ENCODE assay signal across 16 cellular contexts in the genomic region with DNA sequence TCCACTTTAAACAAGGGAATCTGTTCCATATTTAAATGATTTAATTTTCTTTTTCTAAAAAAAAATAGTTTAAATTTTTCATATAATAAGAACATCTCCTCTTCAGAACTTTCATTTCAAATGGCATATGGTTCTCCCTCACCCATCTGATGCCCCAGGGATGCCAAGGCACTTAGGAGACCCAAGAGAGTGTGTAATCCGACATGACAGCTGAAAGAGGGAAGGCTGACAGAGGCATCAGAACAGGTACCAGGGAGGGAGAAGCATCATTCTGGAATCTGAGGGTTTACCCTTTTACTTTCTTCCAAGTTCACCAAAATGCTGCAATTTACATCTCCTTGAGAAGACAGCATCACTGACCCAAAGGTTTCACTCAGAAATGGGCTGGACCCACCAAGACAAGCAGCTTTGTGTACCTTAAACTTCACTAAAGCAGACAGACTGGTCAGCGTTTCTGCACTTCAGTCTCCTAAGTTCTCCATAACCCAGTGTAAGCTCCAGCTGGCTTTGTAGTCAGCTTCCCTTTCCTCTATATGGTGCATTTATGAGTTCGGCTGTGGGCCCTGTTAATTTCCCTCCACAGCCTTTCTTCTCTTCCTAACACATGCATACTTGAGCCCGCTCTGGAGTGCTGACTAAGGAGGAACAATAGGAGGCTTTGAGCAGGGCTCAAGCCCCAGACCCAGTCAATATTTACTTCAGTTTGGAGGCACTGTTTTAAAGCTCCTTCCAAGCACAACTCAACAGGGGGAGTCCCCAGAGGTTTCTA. TPM values are rescaled to one million over a fixed set of nuclear protein-coding genes. Genes with fewer than 3 reads are reported as not detected.
DNase-seq lines count a peak whose midpoint lies in the region; ATAC-seq and TF ChIP-seq lines count a peak whose summit lies in the region.
"Had no signal": no experiment of that assay in that cellular context is flagged by ENCODE, and none has a peak within 500 bp of the region (broad histone marks: within the 10 kb centered on the region; RNA-seq: fewer than 3 reads in every experiment).

No MANE protein-coding gene starts in this region.

- H3K27ac ChIP-seq in left lung (no peak overlapping the region), PC-9 (no peak overlapping the region), psoas muscle (no peak overlapping the region)
- no peak overlapping the region for H3K27ac ChIP-seq in CD8-positive, alpha-beta memory T cell (ENCODE audit: low read depth, low read length)
- H3K27ac ChIP-seq: RWPE1, thoracic aorta had no signal

- H3K9me2 ChIP-seq in PC-9 (ENCODE audit: insufficient read depth) = no peaks in the 10 kb centered on the region

- ATAC-seq in left lung (peak; percentile 83), psoas muscle (no peak)
- ATAC-seq: left lobe of liver had no signal

- H2AFZ ChIP-seq in PC-9 = no peak overlapping the region

- H3K79me2 ChIP-seq in PC-9 (ENCODE audit: low read depth) = peaks cover 100% of the 10 kb centered on the region

- no peaks in the 10 kb centered on the region for H3K9me3 Mint-ChIP-seq in CD8-positive, alpha-beta memory T cell
- H3K9me3 Mint-ChIP-seq: activated CD4-positive, alpha-beta memory T cell treated with anti-CD3 and anti-CD28 coated beads, Interleukin-2, amount 10 ng/mL, durations not matched to agents 7 days and 5 days; CD4-positive, CD25-positive, alpha-beta regulatory T cell; IgD-negative memory B cell had no signal

- H3K9me3 ChIP-seq in left lung = no peaks in the 10 kb centered on the region
- no peaks in the 10 kb centered on the region for H3K9me3 ChIP-seq in CD8-positive, alpha-beta memory T cell (ENCODE audit: low read length)
- H3K9me3 ChIP-seq in PC-9 (ENCODE audit: insufficient read depth, low read depth) = no peaks in the 10 kb centered on the region
- H3K9me3 ChIP-seq in psoas muscle = no peaks in the 10 kb centered on the region
- H3K9me3 ChIP-seq: thoracic aorta had no signal

- peaks cover 0 to 1% of the 10 kb centered on the region in 2 donors for H3K27me3 ChIP-seq in left lung
- no peaks in the 10 kb centered on the region for H3K27me3 ChIP-seq in CD8-positive, alpha-beta memory T cell (ENCODE audit: insufficient read depth, low read length, poor library complexity, severe bottlenecking)
- no peaks in the 10 kb centered on the region for H3K27me3 ChIP-seq in PC-9 (ENCODE audit: insufficient read depth, low read depth)
- H3K27me3 ChIP-seq in psoas muscle (ENCODE audit: insufficient read depth in 3 of 3, low read length in 2 of 3) = no peaks in the 10 kb centered on the region

- peaks cover 4% of the 10 kb centered on the region; the same call in 1 of the 2 replicates for H3F3A ChIP-seq in PC-9 (ENCODE audit: insufficient read depth, low read depth)

- H4K20me1 ChIP-seq in PC-9 (ENCODE audit: insufficient read depth) = peaks cover 47% of the 10 kb centered on the region

- no peaks in the 10 kb centered on the region for H3K36me3 Mint-ChIP-seq in CD8-positive, alpha-beta memory T cell
- H3K36me3 Mint-ChIP-seq: CD4-positive, CD25-positive, alpha-beta regulatory T cell; IgD-negative memory B cell had no signal

- H3K27me3 Mint-ChIP-seq in CD8-positive, alpha-beta memory T cell = peaks cover 3 to 31% of the 10 kb centered on the region in 2 donors

- in situ Hi-C loops in G401 (cut with HindIII; ENCODE audit: low sequenced_read_pairs) = no loop called here

- H3K27ac Mint-ChIP-seq in CD8-positive, alpha-beta memory T cell = no peak overlapping the region
- H3K27ac Mint-ChIP-seq: activated CD4-positive, alpha-beta memory T cell treated with anti-CD3 and anti-CD28 coated beads, Interleukin-2, amount 10 ng/mL, durations not matched to agents 7 days and 5 days; CD4-positive, CD25-positive, alpha-beta regulatory T cell; IgD-negative memory B cell had no signal

- 51 to 54% (median 53%) methylated on average over 4 of the region's 4 CpGs for WGBS in psoas muscle, 3 donors

- H3K4me3 ChIP-seq in left lung = no peak overlapping the region
- H3K4me3 ChIP-seq in CD8-positive, alpha-beta memory T cell (ENCODE audit: low read length) = no peak overlapping the region
- H3K4me3 ChIP-seq in PC-9 = no peak overlapping the region
- H3K4me3 ChIP-seq in psoas muscle = no peak overlapping the region
- H3K4me3 ChIP-seq: thoracic aorta had no signal

- POLR2A ChIA-PET in CD8-positive, alpha-beta memory T cell (lab: Charles Lee) = no interaction called here
- POLR2A ChIA-PET in PC-9 (lab: Charles Lee; ENCODE audit: unreplicated experiment) = no interaction called here

- H3K4me2 ChIP-seq in PC-9 = no peak overlapping the region

- H3K4me1 Mint-ChIP-seq in CD8-positive, alpha-beta memory T cell = no peaks in the 10 kb centered on the region
- H3K4me1 Mint-ChIP-seq: activated CD4-positive, alpha-beta memory T cell treated with anti-CD3 and anti-CD28 coated beads, Interleukin-2, amount 10 ng/mL, durations not matched to agents 7 days and 5 days; CD4-positive, CD25-positive, alpha-beta regulatory T cell; IgD-negative memory B cell had no signal

- peak; percentile 52 for DNase-seq in G401 (ENCODE audit: low spot score)
- peak; percentile 23 for DNase-seq in HT1080 (ENCODE audit: low read depth)
- peak; percentile 18 for DNase-seq in RPMI7951 (ENCODE audit: low read depth)
- DNase-seq in left lung = no peak
- no peak for DNase-seq in CD8-positive, alpha-beta memory T cell
- DNase-seq in activated CD4-positive, alpha-beta T cell treated with anti-CD3 and anti-CD28 coated beads, Interleukin-2, amount 50 U/mL, for 1 hour = no peak
- no peak for DNase-seq in PC-9
- DNase-seq in psoas muscle = no peak
- DNase-seq: activated CD4-positive, alpha-beta memory T cell treated with anti-CD3 and anti-CD28 coated beads, Interleukin-2, amount 10 ng/mL, durations not matched to agents 7 days and 5 days; activated gamma-delta T cell; CD4-positive, CD25-positive, alpha-beta regulatory T cell; T-helper 9 cell had no signal

- H3K4me1 ChIP-seq in left lung = no peaks in the 10 kb centered on the region
- H3K4me1 ChIP-seq in CD8-positive, alpha-beta memory T cell (ENCODE audit: insufficient read depth, low read length) = no peaks in the 10 kb centered on the region
- H3K4me1 ChIP-seq in PC-9 (replicated peaks; ENCODE audit: insufficient read depth) = peaks cover 23% of the 10 kb centered on the region
- H3K4me1 ChIP-seq in psoas muscle = peaks cover 4% of the 10 kb centered on the region

- BruUV-seq in PC-9 (replicated peaks; lab: Mats Ljungman, UMichigan) = no TSS peak

- H3K36me3 ChIP-seq in left lung = no peaks in the 10 kb centered on the region
- H3K36me3 ChIP-seq in CD8-positive, alpha-beta memory T cell (ENCODE audit: insufficient read depth, low read length) = no peaks in the 10 kb centered on the region
- H3K36me3 ChIP-seq in PC-9 (ENCODE audit: low read depth) = no peaks in the 10 kb centered on the region
- H3K36me3 ChIP-seq in psoas muscle (ENCODE audit: insufficient read depth in 1 of 2, low read depth in 1 of 2) = no peaks in the 10 kb centered on the region
- H3K36me3 ChIP-seq: thoracic aorta had no signal

- H3K4me3 Mint-ChIP-seq in CD8-positive, alpha-beta memory T cell = no peak overlapping the region
- H3K4me3 Mint-ChIP-seq: activated CD4-positive, alpha-beta memory T cell treated with anti-CD3 and anti-CD28 coated beads, Interleukin-2, amount 10 ng/mL, durations not matched to agents 7 days and 5 days; CD4-positive, CD25-positive, alpha-beta regulatory T cell; IgD-negative memory B cell had no signal

- intact Hi-C loops in left lung (cut with DNase I) = no loop called here
- intact Hi-C loops in PC-9 (cut with micrococcal nuclease; ENCODE audit: unreplicated experiment) = loop anchor here (5.0 kb wide), 1 partner anchor 56 kb away; no protein-coding TSS in a partner anchor
- intact Hi-C loops in psoas muscle (cut with DNase I) = no loop called here

- CTCF ChIA-PET in CD8-positive, alpha-beta memory T cell (lab: Charles Lee) = no interaction called here
- CTCF ChIA-PET in PC-9 (lab: Charles Lee) = interaction anchor here (0.5 kb wide), 1 partner anchor 81 kb away, joined by 3 read pairs; no protein-coding TSS in a partner anchor

- TF ChIP-seq CTCF in left lung (IDR thresholded peaks at IDR 0.05) (no peak), PC-9 (conservative IDR thresholded peaks at IDR 0.05) (no peak), psoas muscle (IDR thresholded peaks at IDR 0.05) (no peak)

RNA-seq across cellular contexts. Expression of a gene that starts 17.7 kb away (rescaled TPM):
- total RNA-seq in G401 (2014; rRNA removed; shearing (Covaris generic)) = 0.54 and 0.98 TPM in 2 replicates
- 4.0 and 4.1 TPM in 2 replicates for total RNA-seq in HT1080 (2014; rRNA removed; shearing (Covaris generic))
- 5.7 and 6.5 TPM in 2 replicates for polyA plus RNA-seq in HT1080 (2015; cell fraction: cytosol; rRNA removed)
- polyA plus RNA-seq in HT1080 (2015; cell fraction: nucleus; rRNA removed) = 13.7 and 15.3 TPM in 2 replicates
- 0.96 and 2.6 TPM in 2 replicates for total RNA-seq in RPMI7951 (2014; rRNA removed; shearing (Covaris generic))
- total RNA-seq in left lung = 10 to 100 TPM in 1 of 2 donors, 1 to 10 TPM in 1; 8.8 to 16.9 TPM
- not detected for total RNA-seq in CD8-positive, alpha-beta memory T cell
- polyA plus RNA-seq in CD8-positive, alpha-beta memory T cell = 0.21 TPM
- 38.0 and 42.7 TPM in 2 replicates for total RNA-seq in PC-9 (2021)
- 1 to 10 TPM; 1.1 to 5.4 (median 3.6) TPM for total RNA-seq in psoas muscle
- polyA plus RNA-seq in psoas muscle = 1 to 10 TPM in 1 of 3 donors, under 1 TPM in 2; 0.32 to 2.8 (median 0.52) TPM
- total RNA-seq: activated CD4-positive, alpha-beta memory T cell treated with anti-CD3 and anti-CD28 coated beads, Interleukin-2, amount 10 ng/mL, durations not matched to agents 7 days and 5 days; CD4-positive, CD25-positive, alpha-beta regulatory T cell had no signal
- polyA plus RNA-seq: IgD-negative memory B cell had no signal

Comparison
In these comparisons a context has a peak if more than half of its experiments do, and no peak if none do; other contexts are left out.
1. DNase-seq: peak in G401 (single experiment), HT1080 (single experiment) and RPMI7951 (single experiment); none in left lung (0 of 2), CD8-positive, alpha-beta memory T cell (0 of 5), activated CD4-positive, alpha-beta T cell treated with anti-CD3 and anti-CD28 coated beads, Interleukin-2, amount 50 U/mL, for 1 hour (single experiment), PC-9 (0 of 2) and psoas muscle (0 of 2).